ENCODE assay signal across 16 cellular contexts in genomic region chr6:29509239-29509638, GRCh38. TPM values are rescaled to one million over a fixed set of nuclear protein-coding genes. Genes with fewer than 3 reads are reported as not detected.
DNase-seq lines count a peak whose midpoint lies in the region; ATAC-seq, FAIRE-seq and TF ChIP-seq lines count a peak whose summit lies in the region.
"Had no signal": no experiment of that assay in that cellular context is flagged by ENCODE, and none has a peak within 500 bp of the region (broad histone marks: within the 10 kb centered on the region; RNA-seq: fewer than 3 reads in every experiment).

No MANE protein-coding gene starts in this region.

- TF ChIP-seq CTCF in WERI-Rb-1 (IDR thresholded peaks at IDR 0.05; ENCODE audit: low read depth, low read length): no peak
- TF ChIP-seq CTCF in uterus (IDR thresholded peaks at IDR 0.05): no peak

- H3K27ac ChIP-seq in WERI-Rb-1 (no peak overlapping the region), SJCRH30 (no peak overlapping the region), uterus (no peak overlapping the region)
- H3K27ac ChIP-seq: tibial artery had no signal

- ATAC-seq in GM18508 (IDR thresholded peaks at IDR 0.05; ENCODE audit: insufficient read depth, unreplicated experiment) (peak; percentile 88), GM19397 (IDR thresholded peaks at IDR 0.05; ENCODE audit: unreplicated experiment) (peak; percentile 48), HG02884 (IDR thresholded peaks at IDR 0.05; ENCODE audit: unreplicated experiment) (peak; percentile 82)

- H3K9me3 ChIP-seq in WERI-Rb-1 (ENCODE audit: severe bottlenecking) (no peaks in the 10 kb centered on the region), SJCRH30 (replicated peaks) (no peaks in the 10 kb centered on the region), uterus (no peaks in the 10 kb centered on the region)
- H3K9me3 ChIP-seq: tibial artery had no signal

- intact Hi-C loops in uterus (cut with DNase I; ENCODE audit: low total_unique reads): no loop called here

- FAIRE-seq in H54 (lab: Jason Lieb, UNC): no peak
- FAIRE-seq: RCC 7860 had no signal

- DNase-seq in WERI-Rb-1 (peak; percentile 5), H54 (ENCODE audit: insufficient read length, low spot score) (no peak), GOT3 (lab: John Stamatoyannopoulos, UW) (no peak), SJCRH30 (no peak), uterus (no peak)
- DNase-seq: CD4-positive, alpha-beta memory T cell; hypothalamus; NCI-H226; tibial artery had no signal

- H3K36me3 ChIP-seq in WERI-Rb-1: no peaks in the 10 kb centered on the region
- no peaks in the 10 kb centered on the region for H3K36me3 ChIP-seq in SJCRH30
- H3K36me3 ChIP-seq in uterus: no peaks in the 10 kb centered on the region
- H3K36me3 ChIP-seq: tibial artery had no signal

- H3K4me3 ChIP-seq in WERI-Rb-1 (ENCODE audit: low read depth, low read length): no peak overlapping the region
- H3K4me3 ChIP-seq in SJCRH30: no peak overlapping the region
- H3K4me3 ChIP-seq in uterus: no peak overlapping the region
- H3K4me3 ChIP-seq: tibial artery had no signal

- no peaks in the 10 kb centered on the region for H3K4me1 ChIP-seq in SJCRH30
- H3K4me1 ChIP-seq in uterus: no peaks in the 10 kb centered on the region
- H3K4me1 ChIP-seq: tibial artery had no signal

- TF ChIP-seq POLR2A in H54 (IDR thresholded peaks at IDR 0.05; ENCODE audit: low read depth, low read length) (no peak), uterus (IDR thresholded peaks at IDR 0.05) (no peak)

- H3K27me3 ChIP-seq in WERI-Rb-1 (ENCODE audit: insufficient read depth, low read depth, severe bottlenecking): peaks cover 5% of the 10 kb centered on the region
- no peaks in the 10 kb centered on the region for H3K27me3 ChIP-seq in SJCRH30
- H3K27me3 ChIP-seq in uterus: no peaks in the 10 kb centered on the region

RNA-seq across cellular contexts. Expression of gene MAS1L, which starts 21.5 kb away (rescaled TPM):
- not detected in 2 replicates for total RNA-seq in SJCRH30 (2014; rRNA removed; shearing (Covaris generic))
- under 1 TPM in 2 of 4 donors, not detected in 2; 0.37 to 0.48 TPM for total RNA-seq in uterus
- total RNA-seq: activated T-helper 1 cell treated with anti-CD3 and anti-CD28 coated beads, Interleukin-12 subunit alpha, Interleukin-12 subunit beta, Interleukin-2, Interleukin-4 antibody, amounts not matched to agents 30 ng/mL and 10 ng/mL and 1 ng/mL, durations not matched to agents 14 hours and 24 hours and 36 hours; CD4-positive, alpha-beta memory T cell; LHCN-M2; renal cortical epithelial cell had no signal

RNA-seq across cellular contexts. Expression of gene UBD, which starts 50.3 kb away (rescaled TPM):
- total RNA-seq in SJCRH30 (2014; rRNA removed; shearing (Covaris generic)): not detected in 2 replicates
- total RNA-seq in uterus: under 1 TPM in 1 of 4 donors, not detected in 3; 0.41 TPM
- total RNA-seq: CD4-positive, alpha-beta memory T cell; LHCN-M2 had no signal

RNA-seq across cellular contexts. Expression of gene OR2H1, which starts 52.3 kb away (rescaled TPM):
- not detected in 2 replicates for total RNA-seq in SJCRH30 (2014; rRNA removed; shearing (Covaris generic))
- not detected for total RNA-seq in uterus
- total RNA-seq: activated T-helper 1 cell treated with anti-CD3 and anti-CD28 coated beads, Interleukin-12 subunit alpha, Interleukin-12 subunit beta, Interleukin-2, Interleukin-4 antibody, amounts not matched to agents 30 ng/mL and 10 ng/mL and 1 ng/mL, durations not matched to agents 14 hours and 24 hours and 36 hours; CD4-positive, alpha-beta memory T cell; LHCN-M2; renal cortical epithelial cell had no signal

RNA-seq across cellular contexts. Expression of gene OR11A1, which starts 52.4 kb away (rescaled TPM):
- not detected in 2 replicates for total RNA-seq in SJCRH30 (2014; rRNA removed; shearing (Covaris generic))
- total RNA-seq in uterus: not detected
- total RNA-seq: activated T-helper 1 cell treated with anti-CD3 and anti-CD28 coated beads, Interleukin-12 subunit alpha, Interleukin-12 subunit beta, Interleukin-2, Interleukin-4 antibody, amounts not matched to agents 30 ng/mL and 10 ng/mL and 1 ng/mL, durations not matched to agents 14 hours and 24 hours and 36 hours; CD4-positive, alpha-beta memory T cell; LHCN-M2; renal cortical epithelial cell had no signal
